ENCODE assay signal across 33 cellular contexts in the genomic region with DNA sequence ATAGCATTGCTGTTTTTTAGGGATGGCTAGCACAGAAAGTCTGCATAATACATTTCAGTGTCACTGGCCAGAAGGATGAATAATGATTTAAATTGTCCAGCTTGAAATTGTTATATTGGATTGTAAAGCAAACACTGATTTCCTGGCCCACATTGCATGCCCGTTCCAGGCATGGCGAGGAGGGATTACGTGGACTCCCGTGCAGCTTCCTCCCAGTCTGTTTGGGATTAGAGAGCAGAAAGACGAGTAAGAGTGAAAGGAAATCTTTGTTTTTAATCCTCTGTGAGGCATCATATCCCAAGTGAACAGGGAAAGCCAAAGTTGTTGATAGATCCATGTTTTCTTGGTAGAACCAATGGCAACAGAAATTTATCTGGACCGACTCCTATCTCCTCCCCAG. TPM values are rescaled to one million over a fixed set of nuclear protein-coding genes. Genes with fewer than 3 reads are reported as not detected.
"Had no signal": no experiment of that assay in that cellular context is flagged by ENCODE, and none has a peak within 500 bp of the region (broad histone marks: within the 10 kb centered on the region; RNA-seq: fewer than 3 reads in every experiment).

No MANE protein-coding gene starts in this region.

- FAIRE-seq: bronchial epithelial cell, RCC 7860 had no signal

- H3K4me3 ChIP-seq: PC-9 had no signal

- ATAC-seq: activated CD8-positive, alpha-beta T cell treated with anti-CD3 and anti-CD28 coated beads, Interleukin-2, amount 10 ng/mL, durations not matched to agents 7 days and 5 days; activated naive CD4-positive, alpha-beta T cell treated with anti-CD3 and anti-CD28 coated beads, Interleukin-2, amount 50 U/mL, for 72 hours; Right ventricle myocardium inferior had no signal

- DNase-seq: activated CD4-positive, alpha-beta T cell treated with anti-CD3 and anti-CD28 coated beads for 1 hour; activated CD4-positive, alpha-beta T cell treated with anti-CD3 and anti-CD28 coated beads, Interleukin-2, amount 10 ng/mL, durations not matched to agents 7 days and 5 days; activated CD4-positive, alpha-beta T cell treated with anti-CD3 and anti-CD28 coated beads, Interleukin-2, amount 50 U/mL, for 48 hours; activated CD4-positive, CD25-positive, alpha-beta regulatory T cell; activated CD8-positive, alpha-beta T cell treated with anti-CD3 and anti-CD28 coated beads, Interleukin-2, amount 10 ng/mL, durations not matched to agents 7 days and 5 days; activated gamma-delta T cell; activated naive CD4-positive, alpha-beta T cell treated with Interleukin-2 at 50 U/mL for 16 hours; activated T-cell treated with anti-CD3 and anti-CD28 coated beads, Interleukin-2, amount 50 U/mL, for 24 hours; anterior cingulate cortex; caudate nucleus; cerebellar nuclear complex; NCI-H1436 treated with DMSO at 0.1 percent for 48 hours; NCI-H1694 treated with DMSO at 0.1 percent for 48 hours; NCI-H2029; NCI-H2107; NCI-H2171; NCI-H446; NCI-H510A treated with DMSO at 0.1 percent for 48 hours; NCI-H526 treated with DMSO at 0.1 percent for 48 hours; PC-9; SIG-M5; SW 1271; T-helper 1 cell; T-helper 2 cell; T-helper 9 cell had no signal

RNA-seq across cellular contexts. Expression of a gene that starts 8.4 kb away (rescaled TPM):
- total RNA-seq: bronchial epithelial cell, M059J, OCI-LY7, PC-9 had no signal

RNA-seq across cellular contexts. Expression of a gene that starts 23.7 kb away (rescaled TPM):
- total RNA-seq: activated CD4-positive, alpha-beta T cell treated with anti-CD3 and anti-CD28 coated beads, Interleukin-2, amount 10 ng/mL, durations not matched to agents 7 days and 5 days; activated CD8-positive, alpha-beta T cell treated with anti-CD3 and anti-CD28 coated beads, Interleukin-2, amount 10 ng/mL, durations not matched to agents 7 days and 5 days; activated naive CD4-positive, alpha-beta T cell treated with anti-CD3 and anti-CD28 coated beads, Interleukin-2, amount 50 U/mL, for 72 hours; activated T-helper 2 cell treated with anti-CD3 and anti-CD28 coated beads, Interferon-gamma antibody, Interleukin-2, Interleukin-4, amounts not matched to agents 10 μg/mL and 5 μg/mL and 100 μg/mL, durations not matched to agents 14 hours and 24 hours and 36 hours; bronchial epithelial cell; M059J; OCI-LY7; PC-9; Right ventricle myocardium inferior; SK-MEL-5 had no signal

RNA-seq across cellular contexts. Expression of a gene that starts 30.0 kb away (rescaled TPM):
- total RNA-seq: activated CD8-positive, alpha-beta T cell treated with anti-CD3 and anti-CD28 coated beads, Interleukin-2, amount 10 ng/mL, durations not matched to agents 7 days and 5 days; activated naive CD4-positive, alpha-beta T cell treated with anti-CD3 and anti-CD28 coated beads, Interleukin-2, amount 50 U/mL, for 72 hours; activated T-helper 2 cell treated with anti-CD3 and anti-CD28 coated beads, Interferon-gamma antibody, Interleukin-2, Interleukin-4, amounts not matched to agents 10 μg/mL and 5 μg/mL and 100 μg/mL, durations not matched to agents 14 hours and 24 hours and 36 hours; bronchial epithelial cell; M059J; OCI-LY7; PC-9; Right ventricle myocardium inferior; SK-MEL-5 had no signal

RNA-seq across cellular contexts. Expression of a gene that starts 41.5 kb away (rescaled TPM):
- total RNA-seq: activated CD4-positive, alpha-beta T cell treated with anti-CD3 and anti-CD28 coated beads, Interleukin-2, amount 10 ng/mL, durations not matched to agents 7 days and 5 days; activated CD8-positive, alpha-beta T cell treated with anti-CD3 and anti-CD28 coated beads, Interleukin-2, amount 10 ng/mL, durations not matched to agents 7 days and 5 days; activated naive CD4-positive, alpha-beta T cell treated with anti-CD3 and anti-CD28 coated beads, Interleukin-2, amount 50 U/mL, for 72 hours; activated T-helper 2 cell treated with anti-CD3 and anti-CD28 coated beads, Interferon-gamma antibody, Interleukin-2, Interleukin-4, amounts not matched to agents 10 μg/mL and 5 μg/mL and 100 μg/mL, durations not matched to agents 14 hours and 24 hours and 36 hours; bronchial epithelial cell; M059J; OCI-LY7; PC-9; Right ventricle myocardium inferior; SK-MEL-5 had no signal

RNA-seq across cellular contexts. Expression of a gene that starts 54.6 kb away (rescaled TPM):
- total RNA-seq: activated CD8-positive, alpha-beta T cell treated with anti-CD3 and anti-CD28 coated beads, Interleukin-2, amount 10 ng/mL, durations not matched to agents 7 days and 5 days; activated naive CD4-positive, alpha-beta T cell treated with anti-CD3 and anti-CD28 coated beads, Interleukin-2, amount 50 U/mL, for 72 hours; activated T-helper 2 cell treated with anti-CD3 and anti-CD28 coated beads, Interferon-gamma antibody, Interleukin-2, Interleukin-4, amounts not matched to agents 10 μg/mL and 5 μg/mL and 100 μg/mL, durations not matched to agents 14 hours and 24 hours and 36 hours; bronchial epithelial cell; M059J; OCI-LY7; PC-9; Right ventricle myocardium inferior; SK-MEL-5 had no signal
